ENCODE assay signal across 19 cellular contexts in genomic region chr4:125519376-125520171, GRCh38.
DNase-seq lines count a peak whose midpoint lies in the region; ATAC-seq, FAIRE-seq and TF ChIP-seq lines count a peak whose summit lies in the region.
"Had no signal": no experiment of that assay in that cellular context is flagged by ENCODE, and none has a peak within 500 bp of the region (broad histone marks: within the 10 kb centered on the region; RNA-seq: fewer than 3 reads in every experiment).

No MANE protein-coding gene starts in this region.

- H3K4me3 Mint-ChIP-seq in brain = peak overlapping the region in 3 of 5 experiments; percentile 34 to 47 (median 43)
- no peak overlapping the region for H3K4me3 Mint-ChIP-seq in activated T-helper 1 cell treated with anti-CD3 and anti-CD28 coated beads, Interleukin-12 subunit alpha, Interleukin-12 subunit beta, Interleukin-2, Interleukin-4 antibody, amounts not matched to agents 30 ng/mL and 10 ng/mL and 1 ng/mL, durations not matched to agents 14 hours and 24 hours and 36 hours
- H3K4me3 Mint-ChIP-seq: B cell; CD4-positive, alpha-beta T cell had no signal

- no peaks in the 10 kb centered on the region for H3F3A ChIP-seq in GM23248 (ENCODE audit: insufficient read depth)

- H4K20me1 ChIP-seq in GM23248 (ENCODE audit: insufficient read depth) (no peaks in the 10 kb centered on the region), HepG2 (ENCODE audit: insufficient read depth, low read length) (no peaks in the 10 kb centered on the region)

- no peak for TF ChIP-seq CTCF in brain (conservative IDR thresholded peaks at IDR 0.05)
- no peak for TF ChIP-seq CTCF in HepG2 (CRISPR knock-in tag; IDR thresholded peaks at IDR 0.05)
- TF ChIP-seq CTCF in pancreas (IDR thresholded peaks at IDR 0.05) = no peak
- TF ChIP-seq CTCF in GM10248 (IDR thresholded peaks at IDR 0.05; ENCODE audit: control extremely low read depth, extremely low read depth, low read depth, missing control alignments) = no peak

- ATAC-seq in HepG2 (peak; percentile 57; the same call in 2 of the 3 replicates), pancreas (peak in 3 of 4 donors; percentile 47 to 73 (median 55))
- ATAC-seq: Right ventricle myocardium inferior had no signal

- in situ Hi-C loops in GM23248 (cut with MboI) = no loop called here
- in situ Hi-C loops in HepG2 (cut with HindIII; ENCODE audit: extremely low pct_ligation_motif_present, low pct_unique_long_range_greater_than_20kb) = no loop called here

- POLR2A ChIA-PET in HepG2 (lab: Yijun Ruan, JAX) = no interaction called here
- POLR2A ChIA-PET in GM10248 (lab: Yijun Ruan, JAX) = no interaction called here

- H3K9me3 ChIP-seq in GM23248 (ENCODE audit: low read depth) (no peaks in the 10 kb centered on the region), HepG2 (ENCODE audit: low read length) (no peaks in the 10 kb centered on the region), pancreas (no peaks in the 10 kb centered on the region)
- H3K9me3 ChIP-seq: MG63 had no signal

- no peaks in the 10 kb centered on the region for H3K4me1 ChIP-seq in GM23248 (ENCODE audit: insufficient read depth)
- no peaks in the 10 kb centered on the region for H3K4me1 ChIP-seq in HepG2 (ENCODE audit: insufficient read depth, low read length)
- no peaks in the 10 kb centered on the region for H3K4me1 ChIP-seq in pancreas

- no peak overlapping the region for H3K9ac ChIP-seq in GM23248
- H3K9ac ChIP-seq in HepG2 (ENCODE audit: insufficient read depth, low read depth, low read length) = no peak overlapping the region
- H3K9ac ChIP-seq: KMS-11 had no signal

- H3K27me3 ChIP-seq in GM23248 (replicated peaks; ENCODE audit: insufficient read depth) (no peaks in the 10 kb centered on the region), HepG2 (ENCODE audit: control insufficient read depth in 1 of 2, insufficient read depth in 2 of 2, low read length in 2 of 2) (no peaks in the 10 kb centered on the region), pancreas (no peaks in the 10 kb centered on the region)
- H3K27me3 ChIP-seq: MG63 had no signal

- peak overlapping the region in 1 of 5 experiments; percentile 55 for H3K27ac Mint-ChIP-seq in brain
- no peak overlapping the region for H3K27ac Mint-ChIP-seq in activated T-helper 1 cell treated with anti-CD3 and anti-CD28 coated beads, Interleukin-12 subunit alpha, Interleukin-12 subunit beta, Interleukin-2, Interleukin-4 antibody, amounts not matched to agents 30 ng/mL and 10 ng/mL and 1 ng/mL, durations not matched to agents 14 hours and 24 hours and 36 hours
- H3K27ac Mint-ChIP-seq: B cell; CD4-positive, alpha-beta T cell had no signal

- TF ChIP-seq RAD21 in HepG2 (CRISPR knock-in tag; IDR thresholded peaks at IDR 0.05) = no peak

- H3K79me2 ChIP-seq in GM23248 (ENCODE audit: insufficient read depth) (no peaks in the 10 kb centered on the region), HepG2 (ENCODE audit: insufficient read depth, low read length) (no peaks in the 10 kb centered on the region)

- no TSS peak for BruUV-seq in HepG2 (replicated peaks; lab: Mats Ljungman, UMichigan)

- FAIRE-seq in HepG2 (lab: Jason Lieb, UNC) = no peak
- FAIRE-seq in pancreas (lab: Jason Lieb, UNC) = no peak

- H3K36me3 ChIP-seq in GM23248 (ENCODE audit: low read depth) (no peaks in the 10 kb centered on the region), HepG2 (replicated peaks in 1 of 2; ENCODE audit: control insufficient read depth in 1 of 2, insufficient read depth in 2 of 2, low read length in 2 of 2) (no peaks in the 10 kb centered on the region), pancreas (no peaks in the 10 kb centered on the region)
- H3K36me3 ChIP-seq: MG63 had no signal

- CTCF ChIA-PET in HepG2 (lab: Yijun Ruan, JAX; ENCODE audit: low intra/inter-chr PET ratio, low total read pairs) (no interaction called here), GM10248 (lab: Yijun Ruan, JAX) (interaction anchor here (1.2 kb wide), 1 partner anchor 31 kb away, joined by 3 read pairs; no protein-coding TSS in a partner anchor)

- peaks cover 33% of the 10 kb centered on the region for H3K4me1 Mint-ChIP-seq in brain
- H3K4me1 Mint-ChIP-seq in activated T-helper 1 cell treated with anti-CD3 and anti-CD28 coated beads, Interleukin-12 subunit alpha, Interleukin-12 subunit beta, Interleukin-2, Interleukin-4 antibody, amounts not matched to agents 30 ng/mL and 10 ng/mL and 1 ng/mL, durations not matched to agents 14 hours and 24 hours and 36 hours (ENCODE audit: low read depth) = no peaks in the 10 kb centered on the region
- H3K4me1 Mint-ChIP-seq: B cell had no signal

- H3K27ac ChIP-seq in GM23248 (no peak overlapping the region), HepG2 (ENCODE audit: extremely low read length, insufficient read depth, low read length) (no peak overlapping the region), pancreas (peak overlapping the region in 1 of 4 donors; percentile 2)
- H3K27ac ChIP-seq: KMS-11 had no signal

- H3K4me3 ChIP-seq in GM23248 = no peak overlapping the region
- no peak overlapping the region for H3K4me3 ChIP-seq in HepG2 (replicated peaks in 1 of 3; ENCODE audit: insufficient read depth in 1 of 3, low read depth in 2 of 3, low read length in 3 of 3)
- H3K4me3 ChIP-seq in pancreas = no peak overlapping the region
- H3K4me3 ChIP-seq: MG63 had no signal

- peaks cover 5 to 13% (median 7%) of the 10 kb centered on the region in 5 experiments for H3K9me3 Mint-ChIP-seq in brain
- H3K9me3 Mint-ChIP-seq in activated T-helper 1 cell treated with anti-CD3 and anti-CD28 coated beads, Interleukin-12 subunit alpha, Interleukin-12 subunit beta, Interleukin-2, Interleukin-4 antibody, amounts not matched to agents 30 ng/mL and 10 ng/mL and 1 ng/mL, durations not matched to agents 14 hours and 24 hours and 36 hours = no peaks in the 10 kb centered on the region

- H3K4me2 ChIP-seq in GM23248 (ENCODE audit: unreplicated experiment) (no peak overlapping the region), HepG2 (ENCODE audit: low read depth, low read length) (no peak overlapping the region)
- H3K4me2 ChIP-seq: KMS-11 had no signal

- no peak for TF ChIP-seq EP300 in HepG2 (IDR thresholded peaks at IDR 0.05; ENCODE audit: low read depth in 2 of 2, low read length in 2 of 2)
- TF ChIP-seq EP300 in HepG2 (CRISPR knock-in tag; IDR thresholded peaks at IDR 0.05; ENCODE audit: borderline replicate concordance) = no peak

- H3K27me3 Mint-ChIP-seq in brain = no peaks in the 10 kb centered on the region
- H3K27me3 Mint-ChIP-seq in activated T-helper 1 cell treated with anti-CD3 and anti-CD28 coated beads, Interleukin-12 subunit alpha, Interleukin-12 subunit beta, Interleukin-2, Interleukin-4 antibody, amounts not matched to agents 30 ng/mL and 10 ng/mL and 1 ng/mL, durations not matched to agents 14 hours and 24 hours and 36 hours (ENCODE audit: insufficient read depth) = no peaks in the 10 kb centered on the region
- H3K27me3 Mint-ChIP-seq: B cell; CD4-positive, alpha-beta T cell had no signal

- no peaks in the 10 kb centered on the region for H3K9me2 ChIP-seq in GM23248 (ENCODE audit: insufficient read depth)

- 81 to 82% methylated on average over 6 of the region's 6 CpGs for WGBS in GM23248 (ENCODE audit: low coverage in 1 of 2, low lambda C conversion rate in 2 of 2, missing lambda C conversion rate in 2 of 2), 2 experiments
- 1% methylated on average over 6 of the region's 6 CpGs for WGBS in HepG2 (ENCODE audit: low lambda C conversion rate)
- 17 to 25% methylated on average over 6 of the region's 6 CpGs for WGBS in pancreas, 2 donors

- 0 out of 2 replicates have a peak overlapping the region, but pooled peaks have one; percentile 3 for H2AFZ ChIP-seq in GM23248
- no peak overlapping the region for H2AFZ ChIP-seq in HepG2 (ENCODE audit: low read length)

- intact Hi-C loops in HepG2 (cut with micrococcal nuclease; ENCODE audit: unreplicated experiment) (loop anchor here (10.0 kb wide), 1 partner anchor 205 kb away; the partner anchor contains the start of gene FAT4), pancreas (cut with DNase I) (no loop called here)
- intact Hi-C loops in activated T-helper 1 cell treated with anti-CD3 and anti-CD28 coated beads, Interleukin-12 subunit alpha, Interleukin-12 subunit beta, Interleukin-2, Interleukin-4 antibody, amounts not matched to agents 30 ng/mL and 10 ng/mL and 1 ng/mL, durations not matched to agents 14 hours and 24 hours and 36 hours (cut with micrococcal nuclease) = no loop called here

- no peak for TF ChIP-seq POLR2A in HepG2 (IDR thresholded peaks at IDR 0.05; ENCODE audit: insufficient read depth in 1 of 2, low read depth in 2 of 2, low read length in 2 of 2)

- DNase-seq in GM23248 = no peak
- no peak for DNase-seq in HepG2 (ENCODE audit: low spot score)
- no peak for DNase-seq in pancreas
- DNase-seq in D341Med (ENCODE audit: low spot score) = no peak
- DNase-seq in activated naive CD4-positive, alpha-beta T cell (lab: John Stamatoyannopoulos, UW) = no peak
- no peak for DNase-seq in GM10248 (ENCODE audit: extremely low spot score)
- DNase-seq in activated T-helper 1 cell treated with anti-CD3 and anti-CD28 coated beads, Interleukin-12 subunit alpha, Interleukin-12 subunit beta, Interleukin-2, Interleukin-4 antibody, amounts not matched to agents 30 ng/mL and 10 ng/mL and 1 ng/mL, durations not matched to agents 14 hours and 24 hours and 36 hours (ENCODE audit: low spot score) = no peak
- DNase-seq: CD4-positive, alpha-beta T cell; GF-D8; GOT3; MG63; NCI-H1105; NCI-H187; NCI-H446 treated with DMSO at 0.1 percent for 48 hours; NCI-H774 had no signal

- H3K36me3 Mint-ChIP-seq in brain = no peaks in the 10 kb centered on the region
- H3K36me3 Mint-ChIP-seq in activated T-helper 1 cell treated with anti-CD3 and anti-CD28 coated beads, Interleukin-12 subunit alpha, Interleukin-12 subunit beta, Interleukin-2, Interleukin-4 antibody, amounts not matched to agents 30 ng/mL and 10 ng/mL and 1 ng/mL, durations not matched to agents 14 hours and 24 hours and 36 hours (ENCODE audit: low read depth) = no peaks in the 10 kb centered on the region

TF ChIP-seq in HepG2, 621 proteins besides CTCF, POLR2A, EP300 and RAD21:
- TF ChIP-seq ZNF354B (CRISPR knock-in tag; IDR thresholded peaks at IDR 0.05) (no peak), E2F1 (CRISPR knock-in tag; IDR thresholded peaks at IDR 0.05) (no peak)
